7 cellular contexts compared by ENCODE assay signal in genomic region chr17:17849863-17850373, GRCh38. TPM values are rescaled to one million over a fixed set of nuclear protein-coding genes. Genes with fewer than 3 reads are reported as not detected.
DNase-seq lines count a peak whose midpoint lies in the region; ATAC-seq, FAIRE-seq and TF ChIP-seq lines count a peak whose summit lies in the region.

No MANE protein-coding gene starts in this region.

- H3K4me3 ChIP-seq in pancreas: no peak overlapping the region

- H3K36me3 ChIP-seq in pancreas: peaks cover 0 to 8% (median 0%) of the 10 kb centered on the region in 3 donors

- no peaks in the 10 kb centered on the region for H3K27me3 ChIP-seq in pancreas

- intact Hi-C loops in pancreas (cut with DNase I): no loop called here

- no peak for TF ChIP-seq POLR2A in GM12892 (IDR thresholded peaks at IDR 0.05; ENCODE audit: low read depth, low read length)

- ATAC-seq in pancreas (peak in 3 of 4 donors; percentile 35 to 56 (median 37)), GM19467 (IDR thresholded peaks at IDR 0.05; ENCODE audit: unreplicated experiment) (no peak), GM21619 (IDR thresholded peaks at IDR 0.05; ENCODE audit: unreplicated experiment) (no peak)

- H3K27ac ChIP-seq in pancreas: peak overlapping the region in 2 of 4 donors; percentile 47 to 56

- H3K4me1 ChIP-seq in pancreas: peaks cover 0 to 14% (median 0%) of the 10 kb centered on the region in 3 donors

- TF ChIP-seq CTCF in pancreas (IDR thresholded peaks at IDR 0.05): no peak

- DNase-seq in GM12892 (ENCODE audit: insufficient read length) (peak; percentile 47), NCI-H2107 treated with DMSO at 0.1 percent for 48 hours (lab: John Stamatoyannopoulos, UW; ENCODE audit: unreplicated experiment) (peak; percentile 56), fibroblast of gingiva (ENCODE audit: low read depth) (peak; percentile 66), pancreas (no peak)
- DNase-seq in activated CD8-positive, alpha-beta memory T cell treated with anti-CD3 and anti-CD28 coated beads, Interleukin-2, amount 50 U/mL, for 4 hours: peak; percentile 63

- no peaks in the 10 kb centered on the region for H3K9me3 ChIP-seq in pancreas

- peak; percentile 70 for FAIRE-seq in GM12892 (lab: Jason Lieb, UNC)
- no peak for FAIRE-seq in pancreas (lab: Jason Lieb, UNC)

- WGBS in pancreas, 2 donors: 79 to 85% methylated on average over 2 of the region's 2 CpGs

RNA-seq across cellular contexts. Expression of gene SREBF1, which starts 13.1 kb away (rescaled TPM):
- polyA plus RNA-seq in GM12892 (2012; ENCODE audit: missing spikeins): 14.3 TPM
- 10 to 100 TPM; 12.0 to 38.1 (median 24.3) TPM for total RNA-seq in pancreas
- 10 to 100 TPM; 67.3 to 77.5 TPM for polyA plus RNA-seq in pancreas

Comparison
In these comparisons a context has a peak if more than half of its experiments do, and no peak if none do; other contexts are left out.
1. DNase-seq: peak in GM12892 (single experiment), NCI-H2107 treated with DMSO at 0.1 percent for 48 hours (single experiment), activated CD8-positive, alpha-beta memory T cell treated with anti-CD3 and anti-CD28 coated beads, Interleukin-2, amount 50 U/mL, for 4 hours (single experiment) and fibroblast of gingiva (single experiment); none in pancreas (0 of 6).
2. ATAC-seq: peak in pancreas (3 of 4); none in GM19467 (single experiment) and GM21619 (single experiment).